In the genomic region with DNA sequence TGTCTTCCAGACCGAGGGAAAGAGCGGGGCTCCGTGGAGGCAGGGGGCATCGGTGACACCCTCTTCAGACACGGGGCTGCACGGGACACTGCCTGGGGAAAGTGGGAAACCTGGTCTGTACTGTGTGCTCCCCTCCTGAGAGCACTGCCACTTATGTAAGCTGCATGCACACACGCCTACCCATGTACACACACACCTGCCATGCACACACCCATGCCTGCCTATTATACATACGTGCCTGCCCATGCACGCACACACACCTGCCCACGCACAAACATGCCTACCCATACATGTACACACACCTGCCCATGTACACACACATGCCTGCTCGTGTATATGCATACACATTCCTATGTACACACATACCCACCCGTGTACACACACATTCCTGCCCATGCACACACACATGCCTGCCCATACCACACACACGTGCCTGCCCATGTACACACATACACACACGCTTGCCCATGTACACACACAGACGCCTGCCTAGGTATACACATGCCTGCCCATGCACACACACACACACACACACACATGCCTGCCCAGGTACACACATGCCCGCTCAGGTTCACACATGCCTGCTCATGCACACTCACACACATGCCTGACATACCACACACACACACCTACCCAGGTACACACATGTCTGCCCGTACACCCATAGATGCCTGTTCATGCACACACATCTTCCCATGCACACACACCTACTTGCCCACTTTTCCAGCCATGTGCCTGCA, we compare ENCODE assay signal across 1 cellular context.
TF ChIP-seq lines count a peak whose summit lies in the region.

No MANE protein-coding gene starts in this region.

TF ChIP-seq in SK-N-SH, 30 proteins besides CTCF, POLR2A, EP300 and RAD21 (continued from another document):
- TF ChIP-seq TAF1 (IDR thresholded peaks at IDR 0.05; ENCODE audit: borderline replicate concordance, low read depth, low read length) = no peak
- TF ChIP-seq FOSL2 (IDR thresholded peaks at IDR 0.05; ENCODE audit: borderline replicate concordance, low read depth) = no peak
- no peak for TF ChIP-seq CHD2 (IDR thresholded peaks at IDR 0.05; ENCODE audit: low read length, partially characterized antibody)
- no peak for TF ChIP-seq FOXJ3 (CRISPR knock-in tag; IDR thresholded peaks at IDR 0.05)
- TF ChIP-seq, protein P1, sequence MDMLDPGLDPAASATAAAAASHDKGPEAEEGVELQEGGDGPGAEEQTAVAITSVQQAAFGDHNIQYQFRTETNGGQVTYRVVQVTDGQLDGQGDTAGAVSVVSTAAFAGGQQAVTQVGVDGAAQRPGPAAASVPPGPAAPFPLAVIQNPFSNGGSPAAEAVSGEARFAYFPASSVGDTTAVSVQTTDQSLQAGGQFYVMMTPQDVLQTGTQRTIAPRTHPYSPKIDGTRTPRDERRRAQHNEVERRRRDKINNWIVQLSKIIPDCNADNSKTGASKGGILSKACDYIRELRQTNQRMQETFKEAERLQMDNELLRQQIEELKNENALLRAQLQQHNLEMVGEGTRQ (IDR thresholded peaks at IDR 0.05; ENCODE audit: borderline replicate concordance, low read depth, low read length) = no peak
- TF ChIP-seq TCF12 (IDR thresholded peaks at IDR 0.05) = no peak
- no peak for TF ChIP-seq MXI1 (IDR thresholded peaks at IDR 0.05; ENCODE audit: low read depth, low read length)
- TF ChIP-seq, protein P2, sequence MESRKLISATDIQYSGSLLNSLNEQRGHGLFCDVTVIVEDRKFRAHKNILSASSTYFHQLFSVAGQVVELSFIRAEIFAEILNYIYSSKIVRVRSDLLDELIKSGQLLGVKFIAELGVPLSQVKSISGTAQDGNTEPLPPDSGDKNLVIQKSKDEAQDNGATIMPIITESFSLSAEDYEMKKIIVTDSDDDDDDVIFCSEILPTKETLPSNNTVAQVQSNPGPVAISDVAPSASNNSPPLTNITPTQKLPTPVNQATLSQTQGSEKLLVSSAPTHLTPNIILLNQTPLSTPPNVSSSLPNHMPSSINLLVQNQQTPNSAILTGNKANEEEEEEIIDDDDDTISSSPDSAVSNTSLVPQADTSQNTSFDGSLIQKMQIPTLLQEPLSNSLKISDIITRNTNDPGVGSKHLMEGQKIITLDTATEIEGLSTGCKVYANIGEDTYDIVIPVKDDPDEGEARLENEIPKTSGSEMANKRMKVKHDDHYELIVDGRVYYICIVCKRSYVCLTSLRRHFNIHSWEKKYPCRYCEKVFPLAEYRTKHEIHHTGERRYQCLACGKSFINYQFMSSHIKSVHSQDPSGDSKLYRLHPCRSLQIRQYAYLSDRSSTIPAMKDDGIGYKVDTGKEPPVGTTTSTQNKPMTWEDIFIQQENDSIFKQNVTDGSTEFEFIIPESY (IDR thresholded peaks at IDR 0.05; ENCODE audit: borderline replicate concordance, low read depth) = no peak
